Comparison of ENCODE assay signal across 8 cellular contexts in genomic region chr6:41936073-41936837, GRCh38. TPM values are rescaled to one million over a fixed set of nuclear protein-coding genes. Genes with fewer than 3 reads are reported as not detected.
DNase-seq lines count a peak whose midpoint lies in the region; ATAC-seq, FAIRE-seq and TF ChIP-seq lines count a peak whose summit lies in the region.

No MANE protein-coding gene starts in this region.

- WGBS in hepatocyte (ENCODE audit: low lambda C conversion rate, missing lambda C conversion rate), result 63% methylated on average over 10 of the region's 10 CpGs

- peak overlapping the region; percentile 85 for H3K27ac Mint-ChIP-seq in T-helper 2 cell treated with Interferon-gamma antibody and Interleukin-4, amounts not matched to agents 5 μg/mL and 100 μg/mL, for 36 hours

- TF ChIP-seq CTCF in hepatocyte (IDR thresholded peaks at IDR 0.05; ENCODE audit: poor library complexity) (peak; percentile 64), gastrocnemius medialis (IDR thresholded peaks at IDR 0.05 in 4 of 5, conservative IDR thresholded peaks at IDR 0.05 in 1 of 5) (peak; percentile 62 to 85 (median 80))

- no peaks in the 10 kb centered on the region for H3K36me3 ChIP-seq in hepatocyte (replicated peaks; ENCODE audit: insufficient read depth, low read depth)
- peaks cover 0 to 47% of the 10 kb centered on the region in 2 donors for H3K36me3 ChIP-seq in gastrocnemius medialis

- H3K4me1 Mint-ChIP-seq in T-helper 2 cell treated with Interferon-gamma antibody and Interleukin-4, amounts not matched to agents 5 μg/mL and 100 μg/mL, for 36 hours (ENCODE audit: low read depth), result peaks cover 55% of the 10 kb centered on the region

- peaks cover 91% of the 10 kb centered on the region for H3K36me3 Mint-ChIP-seq in T-helper 2 cell treated with Interferon-gamma antibody and Interleukin-4, amounts not matched to agents 5 μg/mL and 100 μg/mL, for 36 hours (ENCODE audit: low read depth)

- H3K79me2 ChIP-seq in hepatocyte, result peaks cover 31% of the 10 kb centered on the region

- intact Hi-C loops in gastrocnemius medialis (cut with DNase I; ENCODE audit: low total_unique reads), result no loop called here

- ATAC-seq in gastrocnemius medialis (peak; percentile 83 to 91), GM18517 (IDR thresholded peaks at IDR 0.05; ENCODE audit: unreplicated experiment) (no peak)

- H3K9me3 ChIP-seq in hepatocyte (ENCODE audit: low read depth) (no peaks in the 10 kb centered on the region), gastrocnemius medialis (no peaks in the 10 kb centered on the region)

- TF ChIP-seq POLR2A in H54 (IDR thresholded peaks at IDR 0.05; ENCODE audit: low read depth, low read length) (no peak), gastrocnemius medialis (IDR thresholded peaks at IDR 0.05) (no peak)

- H2AFZ ChIP-seq in hepatocyte, result no peak overlapping the region

- no peak overlapping the region for H3K4me2 ChIP-seq in hepatocyte

- no peaks in the 10 kb centered on the region for H3K27me3 ChIP-seq in hepatocyte
- H3K27me3 ChIP-seq in gastrocnemius medialis, result no peaks in the 10 kb centered on the region

- H3K27me3 Mint-ChIP-seq in T-helper 2 cell treated with Interferon-gamma antibody and Interleukin-4, amounts not matched to agents 5 μg/mL and 100 μg/mL, for 36 hours (ENCODE audit: low read depth), result no peaks in the 10 kb centered on the region

- H3K27ac ChIP-seq in hepatocyte (no peak overlapping the region), gastrocnemius medialis (peak overlapping the region in 1 of 4 donors; percentile 31)

- H3K4me1 ChIP-seq in hepatocyte (ENCODE audit: insufficient read depth), result peaks cover 24% of the 10 kb centered on the region
- peaks cover 16 to 27% of the 10 kb centered on the region in 2 donors for H3K4me1 ChIP-seq in gastrocnemius medialis

- FAIRE-seq in H54 (lab: Jason Lieb, UNC), result peak; percentile 86

- no peak overlapping the region for H3K4me3 ChIP-seq in hepatocyte
- H3K4me3 ChIP-seq in gastrocnemius medialis, result no peak overlapping the region

- H3K4me3 Mint-ChIP-seq in T-helper 2 cell treated with Interferon-gamma antibody and Interleukin-4, amounts not matched to agents 5 μg/mL and 100 μg/mL, for 36 hours, result peak overlapping the region; percentile 99

- in situ Hi-C loops in gastrocnemius medialis (cut with MboI; ENCODE audit: low sequenced_read_pairs in 4 of 4), result loop anchor here in 3 of 4 donors (5.0 to 25.0 kb wide), 3 partner anchors 109 to 626 kb away; partner anchors contain the start of gene UBR2 (in 1 of the 3)

- peaks cover 5% of the 10 kb centered on the region for H4K20me1 ChIP-seq in hepatocyte (ENCODE audit: insufficient read depth, poor library complexity, severe bottlenecking)

- peak; percentile 84 for DNase-seq in DMS53 treated with DMSO at 0.1 percent for 48 hours (lab: John Stamatoyannopoulos, UW; ENCODE audit: unreplicated experiment)
- DNase-seq in H54 (ENCODE audit: insufficient read length, low spot score), result peak; percentile 89
- DNase-seq in NCI-H1105 (lab: John Stamatoyannopoulos, UW), result peak; percentile 52
- peak; percentile 86 for DNase-seq in T-helper 2 cell treated with Interferon-gamma antibody and Interleukin-4, amounts not matched to agents 5 μg/mL and 100 μg/mL, for 36 hours (ENCODE audit: low spot score)
- DNase-seq in astrocyte of the hippocampus (ENCODE audit: low read depth, low spot score), result peak; percentile 91
- DNase-seq in hepatocyte (ENCODE audit: low spot score), result peak; percentile 88
- DNase-seq in gastrocnemius medialis, result peak; percentile 45 to 82

- no peaks in the 10 kb centered on the region for H3K9me3 Mint-ChIP-seq in T-helper 2 cell treated with Interferon-gamma antibody and Interleukin-4, amounts not matched to agents 5 μg/mL and 100 μg/mL, for 36 hours

- H3K9me2 ChIP-seq in hepatocyte (replicated peaks; ENCODE audit: insufficient read depth), result no peaks in the 10 kb centered on the region

RNA-seq across cellular contexts. Expression of gene CCND3, which starts 5.4 kb away (rescaled TPM):
- 79.3 and 96.8 TPM in 2 replicates for total RNA-seq in hepatocyte
- polyA plus RNA-seq in hepatocyte, result 134 and 141 TPM in 2 replicates
- 10 to 100 TPM; 28.9 to 48.7 (median 44.7) TPM for total RNA-seq in gastrocnemius medialis

RNA-seq across cellular contexts. Expression of gene BYSL, which starts 15.0 kb away (rescaled TPM):
- total RNA-seq in hepatocyte (13.9 and 20.7 TPM in 2 replicates), gastrocnemius medialis (10 to 100 TPM in 3 of 4 donors, 1 to 10 TPM in 1; 8.0 to 16.6 (median 12.9) TPM)
- 16.6 and 28.5 TPM in 2 replicates for polyA plus RNA-seq in hepatocyte

RNA-seq across cellular contexts. Expression of gene MED20, which starts 15.3 kb away (rescaled TPM):
- total RNA-seq in hepatocyte (18.1 and 19.2 TPM in 2 replicates), gastrocnemius medialis (10 to 100 TPM; 11.5 to 16.5 (median 12.1) TPM)
- 18.1 and 19.8 TPM in 2 replicates for polyA plus RNA-seq in hepatocyte

RNA-seq across cellular contexts. Expression of gene USP49, which starts 41.1 kb away (rescaled TPM):
- total RNA-seq in hepatocyte (2.2 and 2.4 TPM in 2 replicates), gastrocnemius medialis (1 to 10 TPM in 2 of 4 donors, under 1 TPM in 2; 0.27 to 2.8 (median 1.1) TPM)
- 1.0 and 3.0 TPM in 2 replicates for polyA plus RNA-seq in hepatocyte
